1 cellular context compared by ENCODE assay signal in the genomic region with DNA sequence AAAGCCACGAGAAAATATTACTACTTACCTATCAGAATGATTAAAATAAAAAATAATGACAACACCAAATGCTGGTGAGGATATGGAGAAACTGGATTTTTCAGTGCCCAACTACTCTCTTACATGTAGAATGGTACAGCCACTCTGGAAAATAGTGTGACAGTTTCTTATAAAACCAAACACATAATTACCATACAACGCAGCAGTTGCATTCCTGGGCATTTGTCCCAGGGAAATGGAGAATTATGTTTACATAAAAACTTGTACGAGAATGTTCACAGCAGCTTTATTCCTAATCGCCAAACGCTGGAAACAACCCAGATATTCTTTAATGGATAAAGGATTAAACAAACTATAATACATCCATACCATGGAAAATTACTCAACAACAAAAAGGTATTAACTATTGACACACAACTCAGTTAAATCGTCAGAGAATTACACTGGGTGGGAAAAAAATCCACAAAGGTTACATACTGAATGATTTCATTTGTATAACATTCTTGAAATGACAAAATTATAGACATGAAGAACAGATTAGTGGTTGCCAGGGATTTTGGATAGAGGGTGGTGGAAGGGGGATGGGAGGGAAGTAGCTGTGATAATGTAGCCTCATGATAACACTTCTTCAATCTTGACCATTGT.
TF ChIP-seq lines count a peak whose summit lies in the region.

No MANE protein-coding gene starts in this region.

TF ChIP-seq in WTC11, 78 proteins besides CTCF, POLR2A, EP300 and RAD21:
- TF ChIP-seq, protein P1, sequence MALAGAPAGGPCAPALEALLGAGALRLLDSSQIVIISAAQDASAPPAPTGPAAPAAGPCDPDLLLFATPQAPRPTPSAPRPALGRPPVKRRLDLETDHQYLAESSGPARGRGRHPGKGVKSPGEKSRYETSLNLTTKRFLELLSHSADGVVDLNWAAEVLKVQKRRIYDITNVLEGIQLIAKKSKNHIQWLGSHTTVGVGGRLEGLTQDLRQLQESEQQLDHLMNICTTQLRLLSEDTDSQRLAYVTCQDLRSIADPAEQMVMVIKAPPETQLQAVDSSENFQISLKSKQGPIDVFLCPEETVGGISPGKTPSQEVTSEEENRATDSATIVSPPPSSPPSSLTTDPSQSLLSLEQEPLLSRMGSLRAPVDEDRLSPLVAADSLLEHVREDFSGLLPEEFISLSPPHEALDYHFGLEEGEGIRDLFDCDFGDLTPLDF (CRISPR knock-in tag; IDR thresholded peaks at IDR 0.05) = no peak
- TF ChIP-seq ZNF671 (CRISPR knock-in tag; IDR thresholded peaks at IDR 0.05) (no peak), ZNF138 (CRISPR knock-in tag; conservative IDR thresholded peaks at IDR 0.05) (no peak), RELA (CRISPR knock-in tag; IDR thresholded peaks at IDR 0.05; ENCODE audit: borderline replicate concordance) (no peak), GTF2I (CRISPR knock-in tag; conservative IDR thresholded peaks at IDR 0.05) (no peak), ZNF263 (CRISPR knock-in tag; IDR thresholded peaks at IDR 0.05; ENCODE audit: low read depth) (no peak)
